In the genomic region with DNA sequence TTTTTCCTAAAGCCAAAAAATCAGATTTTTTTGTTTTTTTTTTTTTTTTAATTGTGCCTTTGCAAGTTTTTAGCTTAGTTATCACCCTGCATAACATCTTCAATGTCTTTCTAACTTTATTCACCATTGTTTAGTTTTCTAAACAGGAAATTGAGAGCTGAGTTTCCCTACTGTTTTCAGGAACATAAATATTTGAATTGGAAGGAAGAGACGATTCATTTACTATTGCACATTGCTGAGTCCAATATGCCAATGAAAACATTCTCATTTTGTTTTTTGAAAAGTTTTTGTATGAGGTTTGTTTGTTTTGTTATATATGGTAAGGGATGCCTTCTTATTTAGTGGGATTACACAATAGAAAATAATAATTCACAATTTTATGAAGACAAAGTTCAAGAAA, we compare ENCODE assay signal across 18 cellular contexts.
"Had no signal": no experiment of that assay in that cellular context is flagged by ENCODE, and none has a peak within 500 bp of the region (broad histone marks: within the 10 kb centered on the region; RNA-seq: fewer than 3 reads in every experiment).

No MANE protein-coding gene starts in this region.

- H3K27me3 ChIP-seq: gastroesophageal sphincter, neutrophil, spleen had no signal

- DNase-seq: effector CD4-positive, alpha-beta T cell; endodermal cell; glutamatergic neuron; islet precursor cell; mucosa of descending colon; naive thymus-derived CD8-positive, alpha-beta T cell; posterior cingulate gyrus; right cardiac atrium; spleen; stimulated activated CD4-positive, alpha-beta T cell treated with anti-CD3 and anti-CD28 coated beads, Interleukin-15, amount 100 ng/mL, for 24 hours; stimulated activated CD4-positive, alpha-beta T cell treated with anti-CD3 and anti-CD28 coated beads, Interleukin-1b, Interleukin-23, amount 100 ng/mL, for 48 hours; stimulated activated CD4-positive, alpha-beta T cell treated with anti-CD3 and anti-CD28 coated beads, Interleukin-4, amount 100 ng/mL, for 24 hours; stimulated activated naive B cell treated with anti-CD40 and anti-IgM and Interleukin-4, amounts not matched to agents 10 μg/mL and 1 μg/mL and 100 μg/mL, for 72 hours; stimulated activated naive CD8-positive, alpha-beta T cell treated with anti-CD3 and anti-CD28 coated beads, Interleukin-15, amount 100 ng/mL, for 72 hours; substantia nigra had no signal

- H3K9me3 ChIP-seq: mucosa of descending colon, neutrophil had no signal

- ATAC-seq: gastroesophageal sphincter; left lobe of liver; mucosa of descending colon; naive thymus-derived CD8-positive, alpha-beta T cell; right cardiac atrium; stimulated activated naive B cell treated with anti-CD40 and anti-IgM and Interleukin-4, amounts not matched to agents 10 μg/mL and 1 μg/mL and 100 μg/mL, for 72 hours; stimulated activated naive CD8-positive, alpha-beta T cell treated with anti-CD3 and anti-CD28 coated beads, Interleukin-15, amount 100 ng/mL, for 72 hours had no signal

- H3K4me1 ChIP-seq: gastroesophageal sphincter, spleen had no signal

- H3K27ac ChIP-seq: gastroesophageal sphincter, neutrophil, spleen had no signal

- H3K4me3 ChIP-seq: gastroesophageal sphincter, mucosa of descending colon, spleen had no signal

- H3K36me3 ChIP-seq: gastroesophageal sphincter, neutrophil, spleen had no signal
